Comparison of ENCODE assay signal across 10 cellular contexts in genomic region chr5:74016373-74016772, GRCh38.
A peak's percentile ranks its signal among the peaks of the same experiment; 100 is the strongest.
DNase-seq lines count a peak whose midpoint lies in the region; ATAC-seq and TF ChIP-seq lines count a peak whose summit lies in the region.
"Had no signal": no experiment of that assay in that cellular context is flagged by ENCODE, and none has a peak within 500 bp of the region (broad histone marks: within the 10 kb centered on the region; RNA-seq: fewer than 3 reads in every experiment).

No MANE protein-coding gene starts in this region.

- peaks cover 21% of the 10 kb centered on the region; the same call in 1 of the 2 replicates for H3F3A ChIP-seq in PC-9 (ENCODE audit: insufficient read depth, low read depth)

- intact Hi-C loops in Calu3 (cut with micrococcal nuclease; ENCODE audit: unreplicated experiment): no loop called here
- intact Hi-C loops in PC-9 (cut with micrococcal nuclease; ENCODE audit: unreplicated experiment): loop anchor here (5.0 kb wide), 1 partner anchor 79 kb away; no protein-coding TSS in a partner anchor

- no peak for ATAC-seq in HG03520 (IDR thresholded peaks at IDR 0.05; ENCODE audit: unreplicated experiment)

- no peak overlapping the region for H3K4me3 ChIP-seq in PC-9
- no peak overlapping the region for H3K4me3 ChIP-seq in fibroblast of villous mesenchyme (ENCODE audit: low read depth, low read length)

- H3K9me2 ChIP-seq in PC-9 (ENCODE audit: insufficient read depth): no peaks in the 10 kb centered on the region

- H3K79me2 ChIP-seq in PC-9 (ENCODE audit: low read depth): no peaks in the 10 kb centered on the region

- H3K4me2 ChIP-seq in PC-9: peak overlapping the region; percentile 60

- POLR2A ChIA-PET in PC-9 (lab: Charles Lee; ENCODE audit: unreplicated experiment): no interaction called here

- BruUV-seq in Calu3 (replicated peaks; lab: Mats Ljungman, UMichigan): no TSS peak
- no TSS peak for BruUV-seq in PC-9 (replicated peaks; lab: Mats Ljungman, UMichigan)

- H3K27ac ChIP-seq in PC-9: peak overlapping the region; percentile 75

- peak overlapping the region; percentile 11 for H3K27ac Mint-ChIP-seq in Calu3 (ENCODE audit: unreplicated experiment)

- 0 out of 2 replicates have a peak overlapping the region, but pooled peaks have one; percentile 4 for H2AFZ ChIP-seq in PC-9

- no peaks in the 10 kb centered on the region for H3K36me3 Mint-ChIP-seq in Calu3 (ENCODE audit: insufficient read depth, unreplicated experiment)

- H3K9me3 Mint-ChIP-seq in Calu3 (ENCODE audit: low read depth, unreplicated experiment): peaks cover 7% of the 10 kb centered on the region

- peaks cover 24% of the 10 kb centered on the region for H3K4me1 Mint-ChIP-seq in Calu3 (ENCODE audit: low read depth, unreplicated experiment)

- TF ChIP-seq CTCF in Calu3 (IDR thresholded peaks at IDR 0.05; ENCODE audit: unreplicated experiment) (peak; percentile 47), PC-9 (conservative IDR thresholded peaks at IDR 0.05) (0 out of 2 replicates have a peak, but pooled peaks have one; percentile 40), fibroblast of villous mesenchyme (IDR thresholded peaks at IDR 0.05; ENCODE audit: insufficient read depth, low read depth, low read length) (peak; percentile 25)

- H3K27me3 ChIP-seq in PC-9 (ENCODE audit: insufficient read depth, low read depth): no peaks in the 10 kb centered on the region

- DNase-seq in Calu3: peak; percentile 52
- peak; percentile 2 for DNase-seq in GM19238 (ENCODE audit: insufficient read length, low spot score)
- DNase-seq in PC-9: peak in 1 of 2 experiments; percentile 18
- no peak for DNase-seq in fibroblast of villous mesenchyme (ENCODE audit: low read depth)
- DNase-seq in NOMO-1 (lab: John Stamatoyannopoulos, UW; ENCODE audit: unreplicated experiment in 2 of 2): no peak
- no peak for DNase-seq in anterior cingulate cortex (lab: John Stamatoyannopoulos, UW)
- DNase-seq in NCI-H446 (lab: John Stamatoyannopoulos, UW): no peak
- DNase-seq: effector CD4-positive, alpha-beta T cell; NCI-H1048 had no signal

- H4K20me1 ChIP-seq in PC-9 (ENCODE audit: insufficient read depth): no peaks in the 10 kb centered on the region

- peaks cover 24% of the 10 kb centered on the region for H3K4me1 ChIP-seq in PC-9 (replicated peaks; ENCODE audit: insufficient read depth)

- CTCF ChIA-PET in Calu3 (lab: Charles Lee): no interaction called here
- CTCF ChIA-PET in PC-9 (lab: Charles Lee): no interaction called here

- peaks cover 16% of the 10 kb centered on the region for H3K27me3 Mint-ChIP-seq in Calu3 (ENCODE audit: unreplicated experiment)

- H3K36me3 ChIP-seq in PC-9 (ENCODE audit: low read depth): no peaks in the 10 kb centered on the region

- H3K4me3 Mint-ChIP-seq in Calu3 (ENCODE audit: low read depth, unreplicated experiment): no peak overlapping the region

- H3K9me3 ChIP-seq in PC-9 (ENCODE audit: insufficient read depth, low read depth): no peaks in the 10 kb centered on the region

Comparison
In these comparisons a context has a peak if more than half of its experiments do, and no peak if none do; other contexts are left out.
1. DNase-seq: peak in Calu3 (single experiment) and GM19238 (single experiment); none in fibroblast of villous mesenchyme (single experiment), NOMO-1 (0 of 2), anterior cingulate cortex (0 of 58) and NCI-H446 (0 of 2).
2. Peak in every context shown above with its lines, with median percentiles within 50 percentile points of each other: CTCF ChIP-seq.